8 cellular contexts compared by ENCODE assay signal in genomic region chr10:17655567-17656146, GRCh38. TPM values are rescaled to one million over a fixed set of nuclear protein-coding genes. Genes with fewer than 3 reads are reported as not detected.
DNase-seq lines count a peak whose midpoint lies in the region; ATAC-seq and TF ChIP-seq lines count a peak whose summit lies in the region.

No MANE protein-coding gene starts in this region.

- peak overlapping the region; percentile 1 for H3K4me3 Mint-ChIP-seq in natural killer cell treated with Interleukin-12 subunit alpha and Interleukin-12 subunit beta and Interleukin-15 and Interleukin-18, amount 100 ng/mL, for 72 hours

- no TSS peak for BruUV-seq in Panc1 (replicated peaks; lab: Mats Ljungman, UMichigan)

- peaks cover 8% of the 10 kb centered on the region; the same call in 1 of the 2 replicates for H3K9me3 ChIP-seq in Panc1 (ENCODE audit: control insufficient read depth, insufficient read depth, low read depth, low read length)

- no peaks in the 10 kb centered on the region for H3K27me3 ChIP-seq in Panc1 (ENCODE audit: control insufficient read depth, insufficient read depth, low read length)

- TF ChIP-seq CTCF in Panc1 (IDR thresholded peaks at IDR 0.05) (no peak), lower leg skin (IDR thresholded peaks at IDR 0.05) (no peak)

- in situ Hi-C loops in Panc1 (cut with HindIII; ENCODE audit: low pct_unique_long_range_greater_than_20kb, low sequenced_read_pairs): no loop called here

- 81 to 91% methylated on average over 5 of the region's 5 CpGs for WGBS in lower leg skin, 2 donors

- H3K4me1 ChIP-seq in Panc1 (ENCODE audit: control insufficient read depth, insufficient read depth, low read length): peaks cover 16% of the 10 kb centered on the region; the same call in 1 of the 2 replicates

- CTCF ChIA-PET in Panc1 (lab: Charles Lee): no interaction called here

- no peaks in the 10 kb centered on the region for H3K27me3 Mint-ChIP-seq in natural killer cell treated with Interleukin-12 subunit alpha and Interleukin-12 subunit beta and Interleukin-15 and Interleukin-18, amount 100 ng/mL, for 72 hours

- H3K4me1 Mint-ChIP-seq in natural killer cell treated with Interleukin-12 subunit alpha and Interleukin-12 subunit beta and Interleukin-15 and Interleukin-18, amount 100 ng/mL, for 72 hours (ENCODE audit: low read depth in 2 of 2): peaks cover 52 to 64% of the 10 kb centered on the region in 2 donors

- TF ChIP-seq POLR2A in lower leg skin (IDR thresholded peaks at IDR 0.05): no peak

- H3K27ac ChIP-seq in Panc1 (ENCODE audit: low read length): peak overlapping the region; percentile 23; the same call in 1 of the 2 replicates

- intact Hi-C loops in Panc1 (cut with micrococcal nuclease; ENCODE audit: unreplicated experiment): no loop called here
- intact Hi-C loops in left colon (cut with DNase I, micrococcal nuclease): no loop called here
- intact Hi-C loops in lower leg skin (cut with DNase I; ENCODE audit: low total_unique reads): no loop called here
- intact Hi-C loops in Right ventricle myocardium inferior (cut with DNase I): no loop called here

- peak overlapping the region in 1 of 2 donors; percentile 69 for H3K27ac Mint-ChIP-seq in natural killer cell treated with Interleukin-12 subunit alpha and Interleukin-12 subunit beta and Interleukin-15 and Interleukin-18, amount 100 ng/mL, for 72 hours

- ATAC-seq in GM18909 (IDR thresholded peaks at IDR 0.05; ENCODE audit: poor library complexity, unreplicated experiment): peak; percentile 94
- ATAC-seq in HG02852 (IDR thresholded peaks at IDR 0.05; ENCODE audit: unreplicated experiment): peak; percentile 89
- ATAC-seq in Panc1: peak; percentile 58
- peak in 1 of 2 donors; percentile 64 for ATAC-seq in natural killer cell treated with Interleukin-12 subunit alpha and Interleukin-12 subunit beta and Interleukin-15 and Interleukin-18, amount 100 ng/mL, for 72 hours
- ATAC-seq in left colon: no peak
- ATAC-seq in Right ventricle myocardium inferior: no peak

- DNase-seq in Panc1 (ENCODE audit: low read depth, low spot score): no peak
- DNase-seq in natural killer cell treated with Interleukin-12 subunit alpha and Interleukin-12 subunit beta and Interleukin-15 and Interleukin-18, amount 100 ng/mL, for 72 hours (ENCODE audit: low spot score): no peak
- no peak for DNase-seq in left colon
- DNase-seq in lower leg skin (ENCODE audit: low spot score in 2 of 2): no peak
- DNase-seq in Right ventricle myocardium inferior (ENCODE audit: missing footprints): no peak
- DNase-seq in Ammon's horn (ENCODE audit: low spot score): no peak

- H3K4me3 ChIP-seq in Panc1 (ENCODE audit: low read depth in 2 of 2, low read length in 2 of 2): no peak overlapping the region
- no peak overlapping the region for H3K4me3 ChIP-seq in lower leg skin (ENCODE audit: low read depth, poor library complexity, severe bottlenecking)

- peaks cover 10% of the 10 kb centered on the region for H3K36me3 Mint-ChIP-seq in natural killer cell treated with Interleukin-12 subunit alpha and Interleukin-12 subunit beta and Interleukin-15 and Interleukin-18, amount 100 ng/mL, for 72 hours

- H3K36me3 ChIP-seq in Panc1 (ENCODE audit: control insufficient read depth, insufficient read depth, low read length): no peaks in the 10 kb centered on the region

- POLR2A ChIA-PET in Panc1 (lab: Charles Lee): interaction anchor here (0.6 kb wide), 1 partner anchor 63 kb away, joined by 6 read pairs; no protein-coding TSS in a partner anchor

- peaks cover 3% of the 10 kb centered on the region for H3K9me3 Mint-ChIP-seq in natural killer cell treated with Interleukin-12 subunit alpha and Interleukin-12 subunit beta and Interleukin-15 and Interleukin-18, amount 100 ng/mL, for 72 hours

RNA-seq across cellular contexts. Expression of gene STAM, which starts 11.7 kb away (rescaled TPM):
- total RNA-seq in Panc1 (2021; ENCODE audit: unreplicated experiment) (18.9 TPM), left colon (10 to 100 TPM; 15.9 to 19.4 TPM), lower leg skin (10 to 100 TPM; 13.2 to 21.4 (median 17.9) TPM), Right ventricle myocardium inferior (19.4 TPM)
- 9.6 TPM for polyA plus RNA-seq in Panc1 (2012; ENCODE audit: insufficient read length)
- total RNA-seq in natural killer cell treated with Interleukin-12 subunit alpha and Interleukin-12 subunit beta and Interleukin-15 and Interleukin-18, amount 100 ng/mL, for 72 hours: 10 to 100 TPM; 20.2 to 24.4 TPM

RNA-seq across cellular contexts. Expression of gene HACD1, which starts 38.5 kb away (rescaled TPM):
- 53.1 TPM for total RNA-seq in Panc1 (2021; ENCODE audit: unreplicated experiment)
- polyA plus RNA-seq in Panc1 (2012; ENCODE audit: insufficient read length): 31.1 TPM
- total RNA-seq in natural killer cell treated with Interleukin-12 subunit alpha and Interleukin-12 subunit beta and Interleukin-15 and Interleukin-18, amount 100 ng/mL, for 72 hours: 1 to 10 TPM; 1.2 to 2.3 TPM
- 1 to 10 TPM; 3.2 to 6.1 TPM for total RNA-seq in left colon
- 1 to 10 TPM in 3 of 4 donors, under 1 TPM in 1; 0.80 to 4.1 (median 2.7) TPM for total RNA-seq in lower leg skin
- 157 TPM for total RNA-seq in Right ventricle myocardium inferior

Comparison
In these comparisons a context has a peak if more than half of its experiments do, and no peak if none do; other contexts are left out.
1. ATAC-seq: peak in GM18909 (single experiment), HG02852 (single experiment) and Panc1 (single experiment); none in left colon (single experiment) and Right ventricle myocardium inferior (single experiment).